32 cellular contexts compared by ENCODE assay signal in the genomic region with DNA sequence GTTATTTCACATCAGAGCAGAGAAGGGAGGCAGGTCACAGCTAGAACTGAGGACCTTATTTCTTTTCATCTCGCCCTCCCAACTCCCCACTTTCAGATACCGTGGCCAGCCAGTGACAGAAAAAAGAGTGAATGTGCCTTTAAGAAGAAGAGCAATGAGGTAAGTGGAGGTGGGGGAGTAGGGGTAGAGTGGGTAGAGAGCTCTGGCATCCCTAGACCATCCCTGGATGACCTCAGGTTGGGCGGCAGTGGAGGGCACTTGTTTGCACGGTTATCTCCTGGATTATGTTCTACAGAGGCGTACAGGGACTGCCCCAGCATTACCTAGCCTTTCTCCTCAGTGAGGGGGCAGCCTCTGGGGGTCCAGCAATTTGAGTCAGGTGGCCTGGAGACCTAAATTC. TPM values are rescaled to one million over a fixed set of nuclear protein-coding genes. Genes with fewer than 3 reads are reported as not detected.
DNase-seq lines count a peak whose midpoint lies in the region; ATAC-seq and TF ChIP-seq lines count a peak whose summit lies in the region.
"Had no signal": no experiment of that assay in that cellular context is flagged by ENCODE, and none has a peak within 500 bp of the region (broad histone marks: within the 10 kb centered on the region; RNA-seq: fewer than 3 reads in every experiment).

No MANE protein-coding gene starts in this region.

- no peaks in the 10 kb centered on the region for H3K27me3 Mint-ChIP-seq in CD8-positive, alpha-beta T cell (ENCODE audit: low read depth)
- H3K27me3 Mint-ChIP-seq in effector memory CD8-positive, alpha-beta T cell = no peaks in the 10 kb centered on the region
- H3K27me3 Mint-ChIP-seq: T-cell had no signal

- H3K4me3 Mint-ChIP-seq in CD8-positive, alpha-beta T cell = peak overlapping the region; percentile 19
- peak overlapping the region; percentile 64 to 95 for H3K4me3 Mint-ChIP-seq in effector memory CD8-positive, alpha-beta T cell
- H3K4me3 Mint-ChIP-seq: endodermal cell, GM23338, mesothelial cell of epicardium, natural killer cell had no signal

- H3K36me3 ChIP-seq in BLaER1 = no peaks in the 10 kb centered on the region; the same call in 1 of the 2 replicates
- no peaks in the 10 kb centered on the region for H3K36me3 ChIP-seq in CD8-positive, alpha-beta T cell (ENCODE audit: insufficient read depth, low read length)
- peaks cover 28% of the 10 kb centered on the region for H3K36me3 ChIP-seq in SU-DHL-6 (ENCODE audit: low read length)
- H3K36me3 ChIP-seq: breast epithelium, left ventricle myocardium inferior, pancreas had no signal

- peaks cover 2% of the 10 kb centered on the region for H3K36me3 Mint-ChIP-seq in CD8-positive, alpha-beta T cell
- peaks cover 13% of the 10 kb centered on the region for H3K36me3 Mint-ChIP-seq in effector memory CD8-positive, alpha-beta T cell (ENCODE audit: insufficient read depth)
- H3K36me3 Mint-ChIP-seq: immature natural killer cell, mesothelial cell of epicardium, natural killer cell, T-cell had no signal

- H3K27ac Mint-ChIP-seq in CD8-positive, alpha-beta T cell = peak overlapping the region; percentile 18
- peak overlapping the region; percentile 4 to 89 for H3K27ac Mint-ChIP-seq in effector memory CD8-positive, alpha-beta T cell
- H3K27ac Mint-ChIP-seq: endodermal cell, GM23338, mesothelial cell of epicardium, natural killer cell had no signal

- peaks cover 26% of the 10 kb centered on the region for H3F3A ChIP-seq in SU-DHL-6 (ENCODE audit: insufficient read depth)

- CTCF ChIA-PET in CD8-positive, alpha-beta T cell (lab: Charles Lee) = no interaction called here

- peaks cover 39% of the 10 kb centered on the region for H3K4me1 Mint-ChIP-seq in CD8-positive, alpha-beta T cell (ENCODE audit: low read depth)
- H3K4me1 Mint-ChIP-seq in effector memory CD8-positive, alpha-beta T cell (ENCODE audit: low read depth in 2 of 2) = peaks cover 45% of the 10 kb centered on the region in 2 donors

- TF ChIP-seq CTCF in CD8-positive, alpha-beta T cell (IDR thresholded peaks at IDR 0.05) = no peak
- TF ChIP-seq CTCF in SU-DHL-6 (IDR thresholded peaks at IDR 0.05; ENCODE audit: insufficient read depth, low read length, poor library complexity, severe bottlenecking) = no peak

- no peaks in the 10 kb centered on the region for H3K9me2 ChIP-seq in SU-DHL-6 (replicated peaks; ENCODE audit: insufficient read depth, low read length)

- peaks cover 76% of the 10 kb centered on the region for H3K4me1 ChIP-seq in BLaER1
- H3K4me1 ChIP-seq in CD8-positive, alpha-beta T cell (ENCODE audit: insufficient read depth, low read length) = peaks cover 4% of the 10 kb centered on the region
- H3K4me1 ChIP-seq: pancreas had no signal

- H3K4me3 ChIP-seq in BLaER1 = no peak overlapping the region
- no peak overlapping the region for H3K4me3 ChIP-seq in CD8-positive, alpha-beta T cell (ENCODE audit: low read depth, low read length)
- H3K4me3 ChIP-seq in SU-DHL-6 (ENCODE audit: insufficient read depth, low read length, poor library complexity, severe bottlenecking) = peak overlapping the region; percentile 47
- H3K4me3 ChIP-seq: breast epithelium, coronary artery, esophagus squamous epithelium, GM23338, left ventricle myocardium inferior, pancreas, spleen, tibial artery had no signal

- H3K4me2 ChIP-seq in BLaER1 = peak overlapping the region; percentile 86
- H3K4me2 ChIP-seq in SU-DHL-6 (ENCODE audit: low read depth, low read length, poor library complexity, severe bottlenecking) = peak overlapping the region; percentile 98
- H3K4me2 ChIP-seq: GM23338 had no signal

- DNase-seq in CD8-positive, alpha-beta T cell = no peak
- DNase-seq in effector memory CD8-positive, alpha-beta T cell = no peak
- DNase-seq in NOMO-1 treated with DMSO at 0.1 percent for 48 hours (lab: John Stamatoyannopoulos, UW; ENCODE audit: unreplicated experiment) = no peak
- DNase-seq in HuH-7 (ENCODE audit: low spot score) = no peak
- DNase-seq in inferior parietal cortex (ENCODE audit: extremely low spot score) = no peak
- DNase-seq: activated CD4-positive, alpha-beta T cell treated with anti-CD3 and anti-CD28 coated beads for 1 hour; activated gamma-delta T cell treated with Interleukin-2 at 50 U/mL for 16 hours; amygdala; endodermal cell; esophagus squamous epithelium; GF-D8; hippocampal formation; immature natural killer cell; KG1; left ventricle myocardium inferior; natural killer cell; NCI-H146; NCI-H446 treated with DMSO at 0.1 percent for 48 hours; pancreas; SIG-M5; spleen; stimulated activated CD4-positive, alpha-beta T cell treated with anti-CD3 and anti-CD28 coated beads, Interleukin-2, amount 100 ng/mL, for 48 hours; stimulated activated naive CD4-positive, alpha-beta T cell; T-cell; tibial artery had no signal

- no peak for ATAC-seq in CD8-positive, alpha-beta T cell
- ATAC-seq in effector memory CD8-positive, alpha-beta T cell (replicated peaks) = no peak
- ATAC-seq: GM23338, natural killer cell, Panc1, pancreas, T-cell had no signal

- peaks cover 45% of the 10 kb centered on the region for H3K79me2 ChIP-seq in SU-DHL-6 (ENCODE audit: insufficient read depth, low read length)

- POLR2A ChIA-PET in CD8-positive, alpha-beta T cell (lab: Charles Lee) = no interaction called here

- H3K27ac ChIP-seq in BLaER1 (no peak overlapping the region), SU-DHL-6 (ENCODE audit: low read depth, low read length) (peak overlapping the region; percentile 94)
- no peak overlapping the region for H3K27ac ChIP-seq in CD8-positive, alpha-beta T cell (ENCODE audit: low read depth, low read length)
- H3K27ac ChIP-seq: breast epithelium, coronary artery, esophagus squamous epithelium, left ventricle myocardium inferior, pancreas, tibial artery had no signal

- H3K9ac ChIP-seq in BLaER1 (no peak overlapping the region), SU-DHL-6 (ENCODE audit: low read length) (peak overlapping the region; percentile 85)

- H2AFZ ChIP-seq in SU-DHL-6 (ENCODE audit: low read depth, low read length, severe bottlenecking) = no peak overlapping the region
- H2AFZ ChIP-seq: GM23338 had no signal

- intact Hi-C loops in CD8-positive, alpha-beta T cell (cut with DNase I, micrococcal nuclease) = no loop called here

- no peaks in the 10 kb centered on the region for H3K9me3 Mint-ChIP-seq in CD8-positive, alpha-beta T cell
- H3K9me3 Mint-ChIP-seq in effector memory CD8-positive, alpha-beta T cell = no peaks in the 10 kb centered on the region
- H3K9me3 Mint-ChIP-seq: endodermal cell, GM23338, immature natural killer cell, mesothelial cell of epicardium, natural killer cell, T-cell had no signal

- 0 out of 2 replicates have a peak, but pooled peaks cover 5% of the 10 kb centered on the region for H3K27me3 ChIP-seq in BLaER1
- H3K27me3 ChIP-seq in CD8-positive, alpha-beta T cell (ENCODE audit: insufficient read depth, low read length) = no peaks in the 10 kb centered on the region
- no peaks in the 10 kb centered on the region for H3K27me3 ChIP-seq in SU-DHL-6 (ENCODE audit: low read length)
- H3K27me3 ChIP-seq: breast epithelium, esophagus squamous epithelium, pancreas, tibial artery had no signal

- H3K9me3 ChIP-seq in BLaER1 = no peaks in the 10 kb centered on the region
- H3K9me3 ChIP-seq in CD8-positive, alpha-beta T cell (ENCODE audit: low read length) = no peaks in the 10 kb centered on the region
- H3K9me3 ChIP-seq in SU-DHL-6 (ENCODE audit: insufficient read depth, low read length) = no peaks in the 10 kb centered on the region
- H3K9me3 ChIP-seq: breast epithelium, esophagus squamous epithelium, left ventricle myocardium inferior, pancreas, spleen, tibial artery had no signal

- H4K20me1 ChIP-seq in BLaER1 = no peaks in the 10 kb centered on the region
- H4K20me1 ChIP-seq in SU-DHL-6 (ENCODE audit: low read depth, low read length) = no peaks in the 10 kb centered on the region

RNA-seq across cellular contexts. Expression of a gene that starts 4.6 kb away (rescaled TPM):
- total RNA-seq in CD8-positive, alpha-beta T cell = 1 to 10 TPM; 2.9 to 4.0 TPM

RNA-seq across cellular contexts. Expression of a gene that starts 35.9 kb away (rescaled TPM):
- total RNA-seq in CD8-positive, alpha-beta T cell = 10 to 100 TPM; 12.1 to 12.6 TPM

RNA-seq across cellular contexts. Expression of a gene that starts 43.5 kb away (rescaled TPM):
- 100 to 1,000 TPM; 281 to 298 TPM for total RNA-seq in CD8-positive, alpha-beta T cell

RNA-seq across cellular contexts. Expression of a gene that starts 54.8 kb away (rescaled TPM):
- 10 to 100 TPM; 72.1 to 74.4 TPM for total RNA-seq in CD8-positive, alpha-beta T cell
